ENCODE assay signal across 1 cellular context in the genomic region with DNA sequence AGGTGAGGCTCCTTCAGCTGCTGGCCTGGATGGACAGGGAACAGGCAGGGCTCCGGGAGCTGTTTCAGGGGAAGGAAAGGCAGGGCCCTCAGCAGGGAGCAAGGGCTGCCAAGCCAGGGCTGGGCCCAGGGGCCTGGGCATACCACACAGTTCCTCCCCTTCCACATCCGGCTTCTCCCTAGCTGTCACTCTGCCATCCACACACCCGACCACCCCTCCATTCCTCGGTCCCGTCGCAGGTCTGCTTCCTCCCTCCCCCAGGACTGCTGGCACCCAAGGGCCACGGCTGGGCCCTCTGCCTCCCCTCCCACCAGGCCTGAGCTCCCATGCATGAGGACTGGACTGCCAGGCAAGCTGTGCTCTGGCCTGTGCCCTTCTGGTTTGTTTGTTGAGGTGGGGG.
TF ChIP-seq lines count a peak whose summit lies in the region.

No MANE protein-coding gene starts in this region.

TF ChIP-seq in H1, 55 proteins besides CTCF, POLR2A, EP300 and RAD21:
- TF ChIP-seq SAP30 (IDR thresholded peaks at IDR 0.05; ENCODE audit: insufficient read depth, insufficient replicate concordance, low read length) (no peak), SIX5 (IDR thresholded peaks at IDR 0.05; ENCODE audit: low read depth, low read length) (no peak), MAFK (IDR thresholded peaks at IDR 0.05; ENCODE audit: low read depth, low read length) (no peak), EZH2 (IDR thresholded peaks at IDR 0.05; ENCODE audit: low read depth, low read length, severe bottlenecking) (no peak), HDAC2 (IDR thresholded peaks at IDR 0.05; ENCODE audit: borderline replicate concordance in 1 of 2, low read depth in 2 of 2, low read length in 2 of 2) (no peak), TBP (IDR thresholded peaks at IDR 0.05; ENCODE audit: low read depth, low read length) (no peak), CHD2 (IDR thresholded peaks at IDR 0.05; ENCODE audit: low read length) (no peak), NRF1 (IDR thresholded peaks at IDR 0.05; ENCODE audit: low read depth, low read length) (no peak), TAF7 (optimal IDR thresholded peaks at IDR 0.05; ENCODE audit: borderline replicate concordance, low read depth, low read length) (no peak), CBX8 (IDR thresholded peaks at IDR 0.05; ENCODE audit: borderline replicate concordance, low read depth, low read length) (no peak)
- TF ChIP-seq, protein P1, sequence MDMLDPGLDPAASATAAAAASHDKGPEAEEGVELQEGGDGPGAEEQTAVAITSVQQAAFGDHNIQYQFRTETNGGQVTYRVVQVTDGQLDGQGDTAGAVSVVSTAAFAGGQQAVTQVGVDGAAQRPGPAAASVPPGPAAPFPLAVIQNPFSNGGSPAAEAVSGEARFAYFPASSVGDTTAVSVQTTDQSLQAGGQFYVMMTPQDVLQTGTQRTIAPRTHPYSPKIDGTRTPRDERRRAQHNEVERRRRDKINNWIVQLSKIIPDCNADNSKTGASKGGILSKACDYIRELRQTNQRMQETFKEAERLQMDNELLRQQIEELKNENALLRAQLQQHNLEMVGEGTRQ (IDR thresholded peaks at IDR 0.05; ENCODE audit: low read length), result no peak
